8 cellular contexts compared by ENCODE assay signal in the genomic region with DNA sequence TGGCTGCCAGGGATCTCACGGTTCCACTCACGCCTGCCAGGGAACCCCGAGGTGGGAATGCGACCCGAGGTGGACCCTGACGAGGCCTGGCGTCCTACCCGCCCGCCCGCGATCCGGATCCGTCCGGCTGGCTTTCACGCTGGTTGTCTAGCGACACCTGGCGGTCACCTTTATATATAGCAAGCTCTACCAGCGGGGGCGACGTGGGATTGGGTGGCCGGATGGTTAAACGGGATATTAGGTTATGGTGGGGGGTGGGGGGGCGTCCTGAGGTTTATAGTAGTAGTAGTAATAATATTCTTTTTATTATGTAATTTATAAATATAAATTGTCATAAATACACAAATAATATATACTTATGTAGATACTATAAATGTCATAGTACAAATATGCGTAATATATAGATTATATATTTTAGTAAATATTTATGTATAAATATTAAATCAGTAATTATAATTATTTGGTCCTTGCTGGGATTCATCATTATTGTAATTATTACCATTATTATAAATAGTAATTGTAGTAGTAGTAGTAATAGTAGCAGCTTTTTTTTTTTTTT.
DNase-seq lines count a peak whose midpoint lies in the region; ATAC-seq and TF ChIP-seq lines count a peak whose summit lies in the region.

No MANE protein-coding gene starts in this region.

- H3K36me3 ChIP-seq in SK-N-MC (ENCODE audit: insufficient read depth, low read length) (no peaks in the 10 kb centered on the region), gastroesophageal sphincter (no peaks in the 10 kb centered on the region), osteoblast (ENCODE audit: insufficient read depth, low read length) (no peaks in the 10 kb centered on the region), suprapubic skin (no peaks in the 10 kb centered on the region)

- H3K9ac ChIP-seq in SK-N-MC (ENCODE audit: insufficient read length): no peak overlapping the region

- H3K27ac ChIP-seq in SK-N-MC (no peak overlapping the region), gastroesophageal sphincter (no peak overlapping the region), osteoblast (ENCODE audit: low read depth, low read length) (no peak overlapping the region), suprapubic skin (no peak overlapping the region)

- H3K4me2 ChIP-seq in osteoblast (ENCODE audit: insufficient read depth, low read length): peak overlapping the region; percentile 81

- 10 to 25% methylated on average over 4 to 8 of the region's 24 CpGs for WGBS in gastroesophageal sphincter (ENCODE audit: low coverage in 1 of 2), 2 donors
- WGBS in suprapubic skin: 9% methylated on average over 11 of the region's 24 CpGs

- peak overlapping the region; percentile 55 for H3K4me3 ChIP-seq in SK-N-MC
- H3K4me3 ChIP-seq in gastroesophageal sphincter: no peak overlapping the region
- H3K4me3 ChIP-seq in osteoblast (ENCODE audit: insufficient read depth, low read length): peak overlapping the region; percentile 53
- H3K4me3 ChIP-seq in suprapubic skin: peak overlapping the region; percentile 14

- TF ChIP-seq POLR2A in gastroesophageal sphincter (IDR thresholded peaks at IDR 0.05) (no peak), suprapubic skin (IDR thresholded peaks at IDR 0.05) (no peak)

- H3K4me1 ChIP-seq in gastroesophageal sphincter: peaks cover 0 to 19% (median 4%) of the 10 kb centered on the region in 3 donors
- H3K4me1 ChIP-seq in osteoblast (ENCODE audit: insufficient read depth, low read length): peaks cover 7% of the 10 kb centered on the region
- H3K4me1 ChIP-seq in suprapubic skin: peaks cover 18% of the 10 kb centered on the region

- H3K9me3 ChIP-seq in SK-N-MC (ENCODE audit: low read depth, low read length) (no peaks in the 10 kb centered on the region), gastroesophageal sphincter (no peaks in the 10 kb centered on the region), osteoblast (ENCODE audit: low read depth, low read length) (no peaks in the 10 kb centered on the region), suprapubic skin (no peaks in the 10 kb centered on the region)

- no peaks in the 10 kb centered on the region for H4K20me1 ChIP-seq in osteoblast (ENCODE audit: insufficient read depth, low read length)

- DNase-seq in SK-N-MC (ENCODE audit: low read depth, low spot score) (no peak), osteoblast (ENCODE audit: insufficient read length, low spot score, missing footprints) (peak; percentile 97), suprapubic skin (ENCODE audit: low spot score in 2 of 2) (peak; percentile 85 to 90)
- peak; percentile 65 for DNase-seq in activated gamma-delta T cell treated with anti-CD3 and anti-CD28 coated beads, Interleukin-2, amount 50 U/mL, for 16 hours (ENCODE audit: low read depth)

- H2AFZ ChIP-seq in osteoblast (ENCODE audit: low read length): peak overlapping the region; percentile 89

- TF ChIP-seq CTCF in GM12872 (IDR thresholded peaks at IDR 0.05; ENCODE audit: insufficient read depth, low read depth, low read length): peak; percentile 64
- TF ChIP-seq CTCF in gastroesophageal sphincter (IDR thresholded peaks at IDR 0.05): peak; percentile 81 to 87 (median 84)
- TF ChIP-seq CTCF in osteoblast (IDR thresholded peaks at IDR 0.05; ENCODE audit: extremely low read depth, low read depth, low read length): peak; percentile 70
- peak; percentile 68 to 69 for TF ChIP-seq CTCF in suprapubic skin (IDR thresholded peaks at IDR 0.05)

- no peaks in the 10 kb centered on the region for H3K27me3 ChIP-seq in gastroesophageal sphincter
- H3K27me3 ChIP-seq in osteoblast (ENCODE audit: insufficient read depth, low read length): peaks cover 16% of the 10 kb centered on the region
- no peaks in the 10 kb centered on the region for H3K27me3 ChIP-seq in suprapubic skin

- no peaks in the 10 kb centered on the region for H3K79me2 ChIP-seq in osteoblast (ENCODE audit: insufficient read depth, low read length)

- peak; percentile 88 for TF ChIP-seq RAD21 in Ishikawa (IDR thresholded peaks at IDR 0.05; ENCODE audit: low read depth)

- ATAC-seq in gastroesophageal sphincter (peak; percentile 60), GM18520 (IDR thresholded peaks at IDR 0.05; ENCODE audit: unreplicated experiment) (no peak)

- TF ChIP-seq EP300 in Ishikawa (IDR thresholded peaks at IDR 0.05; ENCODE audit: borderline replicate concordance): no peak
- TF ChIP-seq EP300 in gastroesophageal sphincter (IDR thresholded peaks at IDR 0.05): no peak
- TF ChIP-seq EP300 in suprapubic skin (IDR thresholded peaks at IDR 0.05): no peak

TF ChIP-seq in Ishikawa, 13 proteins besides CTCF, POLR2A, EP300 and RAD21:
- TF ChIP-seq YY1 (IDR thresholded peaks at IDR 0.05; ENCODE audit: low read depth) (no peak), CEBPB (IDR thresholded peaks at IDR 0.05) (no peak), CREB1 (IDR thresholded peaks at IDR 0.05; ENCODE audit: low read depth) (no peak), TCF12 (IDR thresholded peaks at IDR 0.05; ENCODE audit: low read depth) (no peak), ZBTB7A (IDR thresholded peaks at IDR 0.05; ENCODE audit: low read depth) (0 out of 2 replicates have a peak, but pooled peaks have one; percentile 63)
- TF ChIP-seq, protein P1, sequence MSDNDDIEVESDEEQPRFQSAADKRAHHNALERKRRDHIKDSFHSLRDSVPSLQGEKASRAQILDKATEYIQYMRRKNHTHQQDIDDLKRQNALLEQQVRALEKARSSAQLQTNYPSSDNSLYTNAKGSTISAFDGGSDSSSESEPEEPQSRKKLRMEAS (IDR thresholded peaks at IDR 0.05): peak; percentile 57
- TF ChIP-seq, protein P2, sequence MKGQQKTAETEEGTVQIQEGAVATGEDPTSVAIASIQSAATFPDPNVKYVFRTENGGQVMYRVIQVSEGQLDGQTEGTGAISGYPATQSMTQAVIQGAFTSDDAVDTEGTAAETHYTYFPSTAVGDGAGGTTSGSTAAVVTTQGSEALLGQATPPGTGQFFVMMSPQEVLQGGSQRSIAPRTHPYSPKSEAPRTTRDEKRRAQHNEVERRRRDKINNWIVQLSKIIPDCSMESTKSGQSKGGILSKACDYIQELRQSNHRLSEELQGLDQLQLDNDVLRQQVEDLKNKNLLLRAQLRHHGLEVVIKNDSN (IDR thresholded peaks at IDR 0.05): no peak

Comparison
In these comparisons a context has a peak if more than half of its experiments do, and no peak if none do; other contexts are left out.
1. H3K4me3 ChIP-seq: peak in SK-N-MC (single experiment), osteoblast (single experiment) and suprapubic skin (single experiment); none in gastroesophageal sphincter (0 of 2).
2. Peak in every context shown above with its lines, with median percentiles within 50 percentile points of each other: CTCF ChIP-seq.